24 cellular contexts compared by ENCODE assay signal in genomic region chr10:131820626-131821025, GRCh38.
"Had no signal": no experiment of that assay in that cellular context is flagged by ENCODE, and none has a peak within 500 bp of the region (broad histone marks: within the 10 kb centered on the region; RNA-seq: fewer than 3 reads in every experiment).

No MANE protein-coding gene starts in this region.

- H3K9me3 ChIP-seq: breast epithelium, Peyer's patch, SJSA1 had no signal

- H3K27ac ChIP-seq: breast epithelium, Peyer's patch, RWPE1, SJSA1 had no signal

- H3K36me3 ChIP-seq: breast epithelium, Peyer's patch, SJSA1 had no signal

- DNase-seq: activated CD4-positive, alpha-beta T cell treated with anti-CD3 and anti-CD28 coated beads for 48 hours; activated CD4-positive, alpha-beta T cell treated with anti-CD3 and anti-CD28 coated beads, Interleukin-2, amount 50 U/mL, for 4 hours; activated CD4-positive, CD25-positive, alpha-beta regulatory T cell treated with anti-CD3 and anti-CD28 coated beads, Interleukin-2, amount 50 U/mL, for 72 hours; activated CD8-positive, alpha-beta T cell treated with anti-CD3 and anti-CD28 coated beads, Interleukin-2, amount 10 ng/mL, durations not matched to agents 7 days and 5 days; activated gamma-delta T cell treated with Interleukin-2 at 50 U/mL for 16 hours; activated naive CD4-positive, alpha-beta T cell treated with anti-CD3 and anti-CD28 coated beads, Interleukin-2, amount 10 ng/mL, durations not matched to agents 7 days and 5 days; activated naive CD8-positive, alpha-beta T cell treated with anti-CD3 and anti-CD28 coated beads for 36 hours; activated T-cell treated with anti-CD3 and anti-CD28 coated beads, Interleukin-2, amount 50 U/mL, for 72 hours; Kasumi-1; KBM-7; NCI-H1105 treated with DMSO at 0.1 percent for 48 hours; NCI-H1436 treated with DMSO at 0.1 percent for 48 hours; NCI-H187; NCI-H2081; NCI-H510A treated with DMSO at 0.1 percent for 48 hours; NCI-H69; NK-92 treated with Interleukin-12 subunit alpha and Interleukin-12 subunit beta, amount 100 ng/mL, for 24 hours; OCI-M1; Peyer's patch; SHP77 had no signal

- H3K4me3 ChIP-seq: breast epithelium, Peyer's patch, SJSA1 had no signal

- ATAC-seq: activated CD8-positive, alpha-beta T cell treated with anti-CD3 and anti-CD28 coated beads, Interleukin-2, amount 10 ng/mL, durations not matched to agents 7 days and 5 days; activated T-cell treated with anti-CD3 and anti-CD28 coated beads, Interleukin-2, amount 50 U/mL, for 72 hours; SK-N-SH treated with all-trans-retinoic acid at 6 μM for 48 hours had no signal

- H3K4me1 ChIP-seq: breast epithelium, Peyer's patch, SJSA1 had no signal

- H3K27me3 ChIP-seq: Peyer's patch, SJSA1 had no signal
